29 cellular contexts compared by ENCODE assay signal in the genomic region with DNA sequence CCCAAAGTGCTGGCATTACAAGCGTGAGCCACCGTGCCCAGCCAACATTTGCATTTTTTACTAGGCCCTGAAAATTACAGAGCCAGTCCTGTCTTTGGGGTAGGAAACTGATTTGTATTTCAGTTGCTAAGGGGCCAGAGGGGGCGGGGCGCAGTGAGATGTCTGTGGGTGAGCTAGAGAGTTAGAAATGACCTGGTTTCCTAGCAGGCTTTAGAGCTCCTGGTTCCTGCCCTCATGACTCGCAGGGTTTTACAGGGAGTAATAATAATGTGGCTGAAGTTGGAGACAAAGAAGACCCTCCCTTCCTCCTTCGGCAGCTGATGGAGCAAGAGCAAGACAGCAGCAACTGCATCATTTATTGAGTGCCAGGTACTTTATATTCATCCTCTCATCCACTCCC.
"Had no signal": no experiment of that assay in that cellular context is flagged by ENCODE, and none has a peak within 500 bp of the region (broad histone marks: within the 10 kb centered on the region; RNA-seq: fewer than 3 reads in every experiment).

No MANE protein-coding gene starts in this region.

- H3K79me2 ChIP-seq: parathyroid adenoma had no signal

- ATAC-seq: left lobe of liver; mucosa of descending colon; natural killer cell treated with Interleukin-12 subunit alpha and Interleukin-12 subunit beta and Interleukin-15 and Interleukin-18, amount 100 ng/mL, for 72 hours; sciatic nerve had no signal

- H3K9me3 ChIP-seq: colonic mucosa, mucosa of descending colon, neutrophil, prostate gland, thyroid gland, vagina had no signal

- H2AFZ ChIP-seq: parathyroid adenoma had no signal

- H3K9ac ChIP-seq: parathyroid adenoma had no signal

- H3K4me2 ChIP-seq: smooth muscle cell had no signal

- H3K36me3 ChIP-seq: colonic mucosa, neutrophil, prostate gland, right atrium auricular region, stomach, thyroid gland, vagina had no signal

- H3K4me3 ChIP-seq: colonic mucosa, lung, mucosa of descending colon, prostate gland, right atrium auricular region, smooth muscle cell, stomach, thyroid gland, vagina had no signal

- H3K4me1 ChIP-seq: colonic mucosa, parathyroid adenoma, prostate gland, right atrium auricular region, stomach, thyroid gland, vagina had no signal

- H3K27me3 ChIP-seq: colonic mucosa, neutrophil, right atrium auricular region, thyroid gland, vagina had no signal

- DNase-seq: colonic mucosa; effector CD8-positive, alpha-beta T cell; endodermal cell; foreskin fibroblast; hypothalamus; immature natural killer cell; kidney; mesenchymal stem cell; mucosa of descending colon; naive B cell; stimulated activated CD4-positive, alpha-beta T cell treated with anti-CD3 and anti-CD28 coated beads, Interleukin-12 subunit alpha, Interleukin-12 subunit beta, amount 100 ng/mL, for 4 hours; stimulated activated CD4-positive, alpha-beta T cell treated with anti-CD3 and anti-CD28 coated beads, Interleukin-1b, Interleukin-23, amount 100 ng/mL, for 48 hours; stimulated activated CD4-positive, alpha-beta T cell treated with anti-CD3 and anti-CD28 coated beads, Interleukin-4, amount 100 ng/mL, for 1 hour; stimulated activated CD8-positive, alpha-beta memory T cell treated with anti-CD3 and anti-CD28 coated beads, Interleukin-4, amount 100 ng/mL, for 48 hours; stimulated activated naive CD4-positive, alpha-beta T cell treated with Interleukin-2 at 50 U/mL for 16 hours; stomach; thyroid gland; trophoblast cell had no signal

- H3K27ac ChIP-seq: colonic mucosa, epithelial cell of prostate, neutrophil, parathyroid adenoma, prostate gland, right atrium auricular region, stomach, thyroid gland, vagina had no signal
